15 cellular contexts compared by ENCODE assay signal in genomic region chr2:215380699-215381098, GRCh38. TPM values are rescaled to one million over a fixed set of nuclear protein-coding genes. Genes with fewer than 3 reads are reported as not detected.
DNase-seq lines count a peak whose midpoint lies in the region; ATAC-seq, FAIRE-seq and TF ChIP-seq lines count a peak whose summit lies in the region.
"Had no signal": no experiment of that assay in that cellular context is flagged by ENCODE, and none has a peak within 500 bp of the region (broad histone marks: within the 10 kb centered on the region; RNA-seq: fewer than 3 reads in every experiment).

No MANE protein-coding gene starts in this region.

- H3K9ac ChIP-seq in kidney (ENCODE audit: low read length in 2 of 2): no peak overlapping the region

- H3K27me3 Mint-ChIP-seq in Caco-2 (ENCODE audit: insufficient read depth, unreplicated experiment) (no peaks in the 10 kb centered on the region), chondrocyte (ENCODE audit: low read depth) (no peaks in the 10 kb centered on the region), progenitor cell of endocrine pancreas (no peaks in the 10 kb centered on the region)
- H3K27me3 Mint-ChIP-seq: CD4-positive, alpha-beta memory T cell had no signal

- H3K4me3 ChIP-seq in Caco-2 (ENCODE audit: low read depth, low read length) (no peak overlapping the region), mesodermal cell (ENCODE audit: extremely low read depth, insufficient read depth, low read length, poor library complexity, severe bottlenecking) (no peak overlapping the region), kidney (ENCODE audit: low read length in 2 of 2) (no peak overlapping the region)

- H3K4me3 Mint-ChIP-seq in Caco-2 (ENCODE audit: unreplicated experiment) (no peak overlapping the region), chondrocyte (ENCODE audit: unreplicated experiment) (no peak overlapping the region), progenitor cell of endocrine pancreas (ENCODE audit: low read depth) (no peak overlapping the region)
- H3K4me3 Mint-ChIP-seq: CD4-positive, alpha-beta memory T cell; HFFc6 had no signal

- H3K9me3 ChIP-seq in Caco-2 (no peaks in the 10 kb centered on the region), mesodermal cell (ENCODE audit: control insufficient read depth, low read length) (no peaks in the 10 kb centered on the region), kidney (ENCODE audit: control insufficient read depth in 1 of 2, low read length in 2 of 2) (no peaks in the 10 kb centered on the region)
- H3K9me3 ChIP-seq: BE2C had no signal

- CTCF ChIA-PET in Caco-2 (lab: Charles Lee): interaction anchor here (0.9 kb wide), 1 partner anchor 551 kb away, joined by 3 read pairs; no protein-coding TSS in a partner anchor

- H3K36me3 Mint-ChIP-seq in Caco-2 (ENCODE audit: insufficient read depth, unreplicated experiment) (peaks cover 100% of the 10 kb centered on the region), chondrocyte (ENCODE audit: low read depth) (peaks cover 87% of the 10 kb centered on the region), progenitor cell of endocrine pancreas (ENCODE audit: insufficient read depth) (peaks cover 72% of the 10 kb centered on the region)

- TF ChIP-seq CTCF in Caco-2 (IDR thresholded peaks at IDR 0.05; ENCODE audit: insufficient read depth in 1 of 2, low read depth in 1 of 2, low read length in 1 of 2, severe bottlenecking in 1 of 2, unreplicated experiment in 1 of 2): no peak
- TF ChIP-seq CTCF in chondrocyte (IDR thresholded peaks at IDR 0.05): no peak
- TF ChIP-seq CTCF in progenitor cell of endocrine pancreas (IDR thresholded peaks at IDR 0.05; ENCODE audit: unreplicated experiment): no peak
- TF ChIP-seq CTCF in kidney (IDR thresholded peaks at IDR 0.05; ENCODE audit: borderline replicate concordance, extremely low read depth, insufficient read depth): no peak

- DNase-seq in Caco-2 (no peak), chondrocyte (ENCODE audit: low spot score) (no peak), progenitor cell of endocrine pancreas (ENCODE audit: low spot score, unreplicated experiment) (no peak), HK-2 (ENCODE audit: unreplicated experiment) (no peak), NCI-H748 (lab: John Stamatoyannopoulos, UW; ENCODE audit: unreplicated experiment) (no peak), kidney (no peak)
- DNase-seq: BE2C; CD4-positive, alpha-beta memory T cell; COR-L47; HCEC 1CT; HFFc6; IMR-90 had no signal

- intact Hi-C loops in Caco-2 (cut with micrococcal nuclease; ENCODE audit: unreplicated experiment): no loop called here
- intact Hi-C loops in kidney (cut with DNase I): no loop called here

- no peak for ATAC-seq in HG03108 (IDR thresholded peaks at IDR 0.05; ENCODE audit: unreplicated experiment)

- no peak for FAIRE-seq in kidney (lab: Jason Lieb, UNC)

- peaks cover 14% of the 10 kb centered on the region for H3K36me3 ChIP-seq in Caco-2 (ENCODE audit: control insufficient read depth, insufficient read depth, low read length)
- H3K36me3 ChIP-seq in mesodermal cell (ENCODE audit: control insufficient read depth, insufficient read depth, low read length): peaks cover 98% of the 10 kb centered on the region
- H3K36me3 ChIP-seq in kidney (ENCODE audit: control insufficient read depth in 1 of 2, insufficient read depth in 2 of 2, low read length in 2 of 2): peaks cover 0 to 3% of the 10 kb centered on the region in 2 donors
- H3K36me3 ChIP-seq: BE2C had no signal

- H3K9me3 Mint-ChIP-seq in Caco-2 (ENCODE audit: unreplicated experiment): no peaks in the 10 kb centered on the region
- H3K9me3 Mint-ChIP-seq in chondrocyte (ENCODE audit: low read depth): no peaks in the 10 kb centered on the region
- no peaks in the 10 kb centered on the region for H3K9me3 Mint-ChIP-seq in progenitor cell of endocrine pancreas (ENCODE audit: low read depth)
- H3K9me3 Mint-ChIP-seq: CD4-positive, alpha-beta memory T cell had no signal

- POLR2A ChIA-PET in Caco-2 (lab: Charles Lee): no interaction called here

- no peaks in the 10 kb centered on the region for H3K27me3 ChIP-seq in Caco-2 (replicated peaks; ENCODE audit: control insufficient read depth, insufficient read depth, low read length)
- H3K27me3 ChIP-seq: BE2C had no signal

- BruUV-seq in Caco-2 (replicated peaks; lab: Mats Ljungman, UMichigan): no TSS peak

- no peaks in the 10 kb centered on the region for H3K4me1 Mint-ChIP-seq in Caco-2 (ENCODE audit: low read depth, unreplicated experiment)
- H3K4me1 Mint-ChIP-seq in chondrocyte (ENCODE audit: low read depth): peaks cover 85% of the 10 kb centered on the region
- H3K4me1 Mint-ChIP-seq in progenitor cell of endocrine pancreas (ENCODE audit: low read depth): no peaks in the 10 kb centered on the region
- H3K4me1 Mint-ChIP-seq: CD4-positive, alpha-beta memory T cell had no signal

- no peaks in the 10 kb centered on the region for H3K4me1 ChIP-seq in Caco-2
- no peaks in the 10 kb centered on the region for H3K4me1 ChIP-seq in mesodermal cell (ENCODE audit: control insufficient read depth, insufficient read depth, low read length, poor library complexity, severe bottlenecking)
- no peaks in the 10 kb centered on the region for H3K4me1 ChIP-seq in kidney (ENCODE audit: control insufficient read depth in 1 of 2, insufficient read depth in 1 of 2, low read depth in 1 of 2, low read length in 2 of 2)
- H3K4me1 ChIP-seq: BE2C had no signal

- WGBS in mesodermal cell (ENCODE audit: insufficient coverage in 2 of 2), 2 experiments: 95 to 99% methylated on average over 5 of the region's 7 CpGs

- peak overlapping the region; percentile 63 for H3K27ac Mint-ChIP-seq in Caco-2 (ENCODE audit: unreplicated experiment)
- H3K27ac Mint-ChIP-seq in chondrocyte (ENCODE audit: unreplicated experiment): peak overlapping the region; percentile 96
- peak overlapping the region; percentile 45 for H3K27ac Mint-ChIP-seq in progenitor cell of endocrine pancreas
- H3K27ac Mint-ChIP-seq: CD4-positive, alpha-beta memory T cell had no signal

- H3K27ac ChIP-seq in mesodermal cell (ENCODE audit: low read depth, low read length, severe bottlenecking) (peak overlapping the region; percentile 26), kidney (ENCODE audit: low read depth in 2 of 2, low read length in 2 of 2) (no peak overlapping the region)
- H3K27ac ChIP-seq: C4-2B had no signal

RNA-seq across cellular contexts. Expression of gene FN1, which starts 55.2 kb away (rescaled TPM):
- 3,805 and 3,872 TPM in 2 replicates for total RNA-seq in Caco-2 (2022)
- 30,644 to 36,263 TPM (median 31,288 TPM) in 3 replicates for total RNA-seq in chondrocyte
- polyA plus RNA-seq in mesodermal cell (2013, experiment 1 of 2): 3,754 TPM
- 2,957 TPM for polyA plus RNA-seq in mesodermal cell (2013, experiment 2 of 2)
- 2,640 and 2,744 TPM in 2 replicates for total RNA-seq in progenitor cell of endocrine pancreas
- 289 TPM for total RNA-seq in kidney
- 92.1 TPM for polyA plus RNA-seq in kidney (ENCODE audit: insufficient read depth, low read depth, low replicate concordance)
- total RNA-seq: CD4-positive, alpha-beta memory T cell had no signal

Comparison
In these comparisons a context has a peak if more than half of its experiments do, and no peak if none do; other contexts are left out.
1. H3K27ac Mint-ChIP-seq: peak in every context shown above with its lines; median percentile 96 in chondrocyte; 63 in Caco-2; 45 in progenitor cell of endocrine pancreas.